In genomic region chr10:85696893-85697292, GRCh38 we compare ENCODE assay signal across 7 cellular contexts.
"Had no signal": no experiment of that assay in that cellular context is flagged by ENCODE, and none has a peak within 500 bp of the region (broad histone marks: within the 10 kb centered on the region; RNA-seq: fewer than 3 reads in every experiment).

No MANE protein-coding gene starts in this region.

- H3K36me3 ChIP-seq: HAP-1 had no signal

- H2AFZ ChIP-seq: GM23248 had no signal

- H3K4me2 ChIP-seq: KMS-11 had no signal

- H3K27ac ChIP-seq: GM23248, KMS-11 had no signal

- H3K4me1 ChIP-seq: HAP-1 had no signal

- FAIRE-seq: HTR-8/SVneo had no signal

- H3K9ac ChIP-seq: GM23248, KMS-11 had no signal

- H3K4me3 ChIP-seq: GM23248, HAP-1 had no signal

- H3K9me3 ChIP-seq: HAP-1 had no signal

- DNase-seq: GM23248, GOT3, H7, KBM-7 had no signal
